ENCODE assay signal across 18 cellular contexts in the genomic region with DNA sequence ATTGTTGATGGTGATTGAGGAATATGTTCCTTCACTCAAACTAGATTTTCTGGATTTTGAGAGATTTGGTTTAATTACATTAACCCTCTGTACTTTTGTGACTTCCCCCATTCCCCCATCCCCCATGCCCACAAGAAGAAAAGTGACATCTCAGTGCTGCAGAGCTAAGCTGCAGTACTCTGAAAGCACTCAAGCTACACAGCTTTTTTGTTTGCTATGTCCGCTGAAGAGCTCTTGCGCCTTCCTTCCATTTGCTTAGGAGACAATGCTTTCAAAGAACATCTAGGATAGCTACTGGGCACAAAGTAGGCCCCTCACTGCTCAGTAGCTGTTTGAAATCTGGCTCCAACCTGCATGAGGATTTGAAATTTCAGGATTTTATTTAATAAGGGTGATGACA.
A peak's percentile ranks its signal among the peaks of the same experiment; 100 is the strongest.
DNase-seq lines count a peak whose midpoint lies in the region; ATAC-seq, FAIRE-seq and TF ChIP-seq lines count a peak whose summit lies in the region.
"Had no signal": no experiment of that assay in that cellular context is flagged by ENCODE, and none has a peak within 500 bp of the region (broad histone marks: within the 10 kb centered on the region; RNA-seq: fewer than 3 reads in every experiment).

No MANE protein-coding gene starts in this region.

- peaks cover 5% of the 10 kb centered on the region for H3K4me1 Mint-ChIP-seq in glutamatergic neuron (ENCODE audit: low read depth, unreplicated experiment)
- no peaks in the 10 kb centered on the region for H3K4me1 Mint-ChIP-seq in CD8-positive, alpha-beta memory T cell

- H3F3A ChIP-seq in PC-3 (ENCODE audit: low read length, unreplicated experiment), result no peaks in the 10 kb centered on the region

- WGBS in HepG2 (ENCODE audit: low lambda C conversion rate), result 40% methylated on average over 2 of the region's 2 CpGs
- WGBS in right lobe of liver (ENCODE audit: insufficient coverage, low coverage, low lambda C conversion rate, missing lambda C conversion rate), result 32% methylated on average over 2 of the region's 2 CpGs
- 60 to 77% methylated on average over 2 of the region's 2 CpGs for WGBS in transverse colon (ENCODE audit: low coverage in 1 of 2), 2 donors

- intact Hi-C loops in HepG2 (cut with micrococcal nuclease; ENCODE audit: unreplicated experiment), result no loop called here
- intact Hi-C loops in right lobe of liver (cut with DNase I), result no loop called here
- intact Hi-C loops in PC-3 (cut with micrococcal nuclease), result no loop called here
- intact Hi-C loops in transverse colon (cut with DNase I; ENCODE audit: low total_unique reads), result no loop called here

- no peak for TF ChIP-seq RAD21 in HepG2 (CRISPR knock-in tag; IDR thresholded peaks at IDR 0.05)

- no peak for DNase-seq in HepG2 (ENCODE audit: low spot score)
- DNase-seq in right lobe of liver, result no peak
- DNase-seq in NCI-H345 (lab: John Stamatoyannopoulos, UW), result peak; percentile 58
- no peak for DNase-seq in glutamatergic neuron
- no peak for DNase-seq in stimulated activated CD4-positive, alpha-beta T cell treated with anti-CD3 and anti-CD28 coated beads, Interleukin-12 subunit alpha, Interleukin-12 subunit beta, amount 100 ng/mL, for 4 hours
- DNase-seq in CD8-positive, alpha-beta memory T cell, result no peak
- DNase-seq in PC-3, result no peak
- DNase-seq in transverse colon, result no peak
- DNase-seq: COR-L47; NCI-H1105 treated with DMSO at 0.1 percent for 48 hours; NCI-H2081; NCI-H524 treated with DMSO at 0.1 percent for 48 hours; NK-92 treated with Interleukin-12 subunit alpha and Interleukin-12 subunit beta, amount 100 ng/mL, for 24 hours; OCI-M1 had no signal

- H3K4me3 ChIP-seq in HepG2 (replicated peaks in 1 of 3; ENCODE audit: insufficient read depth in 1 of 3, low read depth in 2 of 3, low read length in 3 of 3) (no peak overlapping the region), right lobe of liver (no peak overlapping the region), PC-3 (ENCODE audit: low read length) (no peak overlapping the region), transverse colon (no peak overlapping the region)
- H3K4me3 ChIP-seq in CD8-positive, alpha-beta memory T cell (ENCODE audit: low read length), result no peak overlapping the region

- no peak overlapping the region for H2AFZ ChIP-seq in HepG2 (ENCODE audit: low read length)
- no peak overlapping the region for H2AFZ ChIP-seq in PC-3 (ENCODE audit: low read length)

- no peak overlapping the region for H3K9ac ChIP-seq in HepG2 (ENCODE audit: insufficient read depth, low read depth, low read length)
- no peak overlapping the region for H3K9ac ChIP-seq in PC-3 (ENCODE audit: low read length)
- H3K9ac ChIP-seq: KMS-11 had no signal

- no peaks in the 10 kb centered on the region for H3K4me1 ChIP-seq in HepG2 (ENCODE audit: insufficient read depth, low read length)
- H3K4me1 ChIP-seq in right lobe of liver, result no peaks in the 10 kb centered on the region
- H3K4me1 ChIP-seq in CD8-positive, alpha-beta memory T cell (ENCODE audit: insufficient read depth, low read length), result no peaks in the 10 kb centered on the region
- H3K4me1 ChIP-seq in PC-3 (ENCODE audit: insufficient read depth, low read length), result no peaks in the 10 kb centered on the region
- no peaks in the 10 kb centered on the region for H3K4me1 ChIP-seq in transverse colon

- H3K9me3 Mint-ChIP-seq in glutamatergic neuron (ENCODE audit: unreplicated experiment), result no peaks in the 10 kb centered on the region
- peaks cover 0 to 2% (median 0%) of the 10 kb centered on the region in 5 donors for H3K9me3 Mint-ChIP-seq in CD8-positive, alpha-beta memory T cell

- ATAC-seq in HepG2 (no peak), right lobe of liver (no peak), PC-3 (no peak)

- TF ChIP-seq CTCF in HepG2 (CRISPR knock-in tag; IDR thresholded peaks at IDR 0.05) (no peak), right lobe of liver (IDR thresholded peaks at IDR 0.05) (no peak), glutamatergic neuron (IDR thresholded peaks at IDR 0.05; ENCODE audit: partially characterized antibody, unreplicated experiment) (no peak), PC-3 (conservative IDR thresholded peaks at IDR 0.05; ENCODE audit: low read depth, low read length) (no peak), transverse colon (IDR thresholded peaks at IDR 0.05) (no peak)

- no peak overlapping the region for H3K27ac ChIP-seq in HepG2 (ENCODE audit: extremely low read length, insufficient read depth, low read length)
- H3K27ac ChIP-seq in right lobe of liver, result no peak overlapping the region
- H3K27ac ChIP-seq in CD8-positive, alpha-beta memory T cell (ENCODE audit: low read depth, low read length), result no peak overlapping the region
- H3K27ac ChIP-seq in PC-3 (ENCODE audit: low read length), result no peak overlapping the region
- no peak overlapping the region for H3K27ac ChIP-seq in transverse colon
- H3K27ac ChIP-seq: C4-2B, KMS-11 had no signal

- in situ Hi-C loops in HepG2 (cut with HindIII; ENCODE audit: extremely low pct_ligation_motif_present, low pct_unique_long_range_greater_than_20kb) (no loop called here), transverse colon (cut with MboI; ENCODE audit: low pct_ligation_motif_present in 1 of 4, low pct_unique_long_range_greater_than_20kb in 1 of 4, low sequenced_read_pairs in 3 of 4) (no loop called here)

- H3K79me2 ChIP-seq in HepG2 (ENCODE audit: insufficient read depth, low read length), result no peaks in the 10 kb centered on the region
- H3K79me2 ChIP-seq in PC-3 (ENCODE audit: low read length), result no peaks in the 10 kb centered on the region

- H3K27me3 Mint-ChIP-seq in glutamatergic neuron (ENCODE audit: unreplicated experiment), result peaks cover 3% of the 10 kb centered on the region
- H3K27me3 Mint-ChIP-seq in CD8-positive, alpha-beta memory T cell, result peaks cover 0 to 1% of the 10 kb centered on the region in 2 donors

- H3K9me3 ChIP-seq in HepG2 (ENCODE audit: low read length) (no peaks in the 10 kb centered on the region), right lobe of liver (no peaks in the 10 kb centered on the region), PC-3 (ENCODE audit: low read length) (no peaks in the 10 kb centered on the region), transverse colon (no peaks in the 10 kb centered on the region)
- no peaks in the 10 kb centered on the region for H3K9me3 ChIP-seq in CD8-positive, alpha-beta memory T cell (ENCODE audit: low read length)

- H3K27me3 ChIP-seq in HepG2 (ENCODE audit: control insufficient read depth in 1 of 2, insufficient read depth in 2 of 2, low read length in 2 of 2) (no peaks in the 10 kb centered on the region), right lobe of liver (no peaks in the 10 kb centered on the region), PC-3 (ENCODE audit: low read length) (peaks cover 21% of the 10 kb centered on the region), transverse colon (no peaks in the 10 kb centered on the region)
- H3K27me3 ChIP-seq in CD8-positive, alpha-beta memory T cell (ENCODE audit: insufficient read depth, low read length, poor library complexity, severe bottlenecking), result no peaks in the 10 kb centered on the region

- no peak for TF ChIP-seq EP300 in HepG2 (IDR thresholded peaks at IDR 0.05; ENCODE audit: low read depth in 2 of 2, low read length in 2 of 2)
- no peak for TF ChIP-seq EP300 in HepG2 (CRISPR knock-in tag; IDR thresholded peaks at IDR 0.05; ENCODE audit: borderline replicate concordance)
- TF ChIP-seq EP300 in transverse colon (IDR thresholded peaks at IDR 0.05; ENCODE audit: low read depth), result no peak

- POLR2A ChIA-PET in HepG2 (lab: Yijun Ruan, JAX) (no interaction called here), PC-3 (lab: Charles Lee; ENCODE audit: unreplicated experiment) (no interaction called here)
- POLR2A ChIA-PET in CD8-positive, alpha-beta memory T cell (lab: Charles Lee), result no interaction called here

- no peaks in the 10 kb centered on the region for H4K20me1 ChIP-seq in HepG2 (ENCODE audit: insufficient read depth, low read length)
- H4K20me1 ChIP-seq in PC-3 (ENCODE audit: low read length), result no peaks in the 10 kb centered on the region

- BruUV-seq in HepG2 (replicated peaks; lab: Mats Ljungman, UMichigan) (no TSS peak), PC-3 (replicated peaks; lab: Mats Ljungman, UMichigan) (no TSS peak)

- H3K4me2 ChIP-seq in HepG2 (ENCODE audit: low read depth, low read length), result no peak overlapping the region
- no peak overlapping the region for H3K4me2 ChIP-seq in PC-3 (ENCODE audit: low read length)
- H3K4me2 ChIP-seq: KMS-11 had no signal

- no peak for FAIRE-seq in HepG2 (lab: Jason Lieb, UNC)
- FAIRE-seq: A204.1, G401.6 had no signal

- H3K36me3 Mint-ChIP-seq in glutamatergic neuron (ENCODE audit: unreplicated experiment), result no peaks in the 10 kb centered on the region
- H3K36me3 Mint-ChIP-seq in CD8-positive, alpha-beta memory T cell, result no peaks in the 10 kb centered on the region

- TF ChIP-seq POLR2A in HepG2 (IDR thresholded peaks at IDR 0.05; ENCODE audit: insufficient read depth in 1 of 2, low read depth in 2 of 2, low read length in 2 of 2) (no peak), right lobe of liver (IDR thresholded peaks at IDR 0.05) (no peak), transverse colon (IDR thresholded peaks at IDR 0.05) (no peak)

- H3K4me3 Mint-ChIP-seq in glutamatergic neuron (ENCODE audit: unreplicated experiment), result peak overlapping the region; percentile 6
- no peak overlapping the region for H3K4me3 Mint-ChIP-seq in CD8-positive, alpha-beta memory T cell

- no peak overlapping the region for H3K27ac Mint-ChIP-seq in glutamatergic neuron (ENCODE audit: unreplicated experiment)
- H3K27ac Mint-ChIP-seq in CD8-positive, alpha-beta memory T cell, result no peak overlapping the region

- no peaks in the 10 kb centered on the region for H3K9me2 ChIP-seq in PC-3 (replicated peaks; ENCODE audit: low read length)

- CTCF ChIA-PET in HepG2 (lab: Yijun Ruan, JAX; ENCODE audit: low intra/inter-chr PET ratio, low total read pairs), result no interaction called here
- CTCF ChIA-PET in CD8-positive, alpha-beta memory T cell (lab: Charles Lee), result no interaction called here
- CTCF ChIA-PET in PC-3 (lab: Charles Lee), result no interaction called here

- H3K36me3 ChIP-seq in HepG2 (replicated peaks in 1 of 2; ENCODE audit: control insufficient read depth in 1 of 2, insufficient read depth in 2 of 2, low read length in 2 of 2) (no peaks in the 10 kb centered on the region), right lobe of liver (no peaks in the 10 kb centered on the region), PC-3 (ENCODE audit: low read depth, low read length) (no peaks in the 10 kb centered on the region), transverse colon (no peaks in the 10 kb centered on the region)
- H3K36me3 ChIP-seq in CD8-positive, alpha-beta memory T cell (ENCODE audit: insufficient read depth, low read length), result no peaks in the 10 kb centered on the region

TF ChIP-seq in HepG2, 621 proteins besides CTCF, POLR2A, EP300 and RAD21:
- TF ChIP-seq HNRNPK (IDR thresholded peaks at IDR 0.05; ENCODE audit: low read depth, low read length, poor library complexity, severe bottlenecking) (peak; percentile 1), MTF2 (CRISPR knock-in tag; IDR thresholded peaks at IDR 0.05; ENCODE audit: borderline replicate concordance) (no peak)
